In genomic region chrX:9151772-9152307, GRCh38 we compare ENCODE assay signal across 35 cellular contexts.
"Had no signal": no experiment of that assay in that cellular context is flagged by ENCODE, and none has a peak within 500 bp of the region (broad histone marks: within the 10 kb centered on the region; RNA-seq: fewer than 3 reads in every experiment).

No MANE protein-coding gene starts in this region.

- H3K27ac Mint-ChIP-seq: activated naive CD4-positive, alpha-beta T cell treated with anti-CD3 and anti-CD28 coated beads for 36 hours; activated naive CD8-positive, alpha-beta T cell treated with anti-CD3 and anti-CD28 coated beads, Interleukin-2, amount 10 ng/mL, durations not matched to agents 7 days and 5 days; activated T-helper 1 cell treated with anti-CD3 and anti-CD28 coated beads, Interleukin-12 subunit alpha, Interleukin-12 subunit beta, Interleukin-2, Interleukin-4 antibody, amounts not matched to agents 30 ng/mL and 10 ng/mL and 1 ng/mL, durations not matched to agents 14 hours and 24 hours and 36 hours; nephron progenitor cell; progenitor cell of endocrine pancreas; stimulated activated effector memory CD8-positive, alpha-beta T cell treated with anti-CD3 and anti-CD28 coated beads, Interleukin-12 subunit alpha, Interleukin-12 subunit beta, amount 100 ng/mL, for 72 hours had no signal

- H3K4me3 Mint-ChIP-seq: activated CD4-positive, alpha-beta memory T cell treated with anti-CD3 and anti-CD28 coated beads for 36 hours; activated naive CD4-positive, alpha-beta T cell treated with anti-CD3 and anti-CD28 coated beads for 36 hours; activated naive CD8-positive, alpha-beta T cell treated with anti-CD3 and anti-CD28 coated beads, Interleukin-2, amount 10 ng/mL, durations not matched to agents 7 days and 5 days; activated T-helper 1 cell treated with anti-CD3 and anti-CD28 coated beads, Interleukin-12 subunit alpha, Interleukin-12 subunit beta, Interleukin-2, Interleukin-4 antibody, amounts not matched to agents 30 ng/mL and 10 ng/mL and 1 ng/mL, durations not matched to agents 14 hours and 24 hours and 36 hours; nephron progenitor cell; stimulated activated effector memory CD8-positive, alpha-beta T cell treated with anti-CD3 and anti-CD28 coated beads, Interleukin-12 subunit alpha, Interleukin-12 subunit beta, amount 100 ng/mL, for 72 hours had no signal

- H3K4me3 ChIP-seq: ovary, skin epidermis, suprapubic skin, tibial artery, upper lobe of right lung had no signal

- H3K9me3 ChIP-seq: neutrophil, ovary, suprapubic skin, tibial artery, upper lobe of right lung had no signal

- H3K36me3 ChIP-seq: neutrophil, ovary, suprapubic skin, tibial artery, upper lobe of right lung had no signal

- DNase-seq: activated CD4-positive, alpha-beta memory T cell treated with anti-CD3 and anti-CD28 coated beads for 36 hours; activated CD4-positive, alpha-beta T cell treated with anti-CD3 and anti-CD28 coated beads for 48 hours; activated CD8-positive, alpha-beta memory T cell treated with anti-CD3 and anti-CD28 coated beads, Interleukin-2, amount 50 U/mL, for 4 hours; activated effector memory CD4-positive, alpha-beta T cell treated with anti-CD3 and anti-CD28 coated beads, Interleukin-2, amount 50 U/mL, for 16 hours; activated naive CD4-positive, alpha-beta T cell treated with anti-CD3 and anti-CD28 coated beads for 36 hours; activated naive CD8-positive, alpha-beta T cell treated with anti-CD3 and anti-CD28 coated beads, Interleukin-2, amount 10 ng/mL, durations not matched to agents 7 days and 5 days; activated T-cell treated with anti-CD3 and anti-CD28 coated beads, Interleukin-2, amount 50 U/mL, for 1 hour; amniotic stem cell; caudate nucleus; cortex of kidney; foreskin fibroblast; head of caudate nucleus; hippocampal formation; left cardiac atrium; left ventricle myocardium superior; nephron progenitor cell; ovary; stimulated activated CD4-positive, alpha-beta T cell treated with anti-CD3 and anti-CD28 coated beads, Interleukin-12 subunit alpha, Interleukin-12 subunit beta, amount 100 ng/mL, for 4 hours; stimulated activated CD4-positive, alpha-beta T cell treated with anti-CD3 and anti-CD28 coated beads, Interleukin-4, amount 100 ng/mL, for 1 hour; T-helper 1 cell; tibial artery; upper lobe of right lung had no signal

- H3K27ac ChIP-seq: neutrophil, ovary, skin epidermis, suprapubic skin, tibial artery, upper lobe of right lung, VCaP had no signal

- FAIRE-seq: endothelial cell of umbilical vein, keratinocyte, TTC549 had no signal

- H3K27me3 Mint-ChIP-seq: activated CD4-positive, alpha-beta memory T cell treated with anti-CD3 and anti-CD28 coated beads for 36 hours; activated naive CD8-positive, alpha-beta T cell treated with anti-CD3 and anti-CD28 coated beads, Interleukin-2, amount 10 ng/mL, durations not matched to agents 7 days and 5 days; progenitor cell of endocrine pancreas had no signal

- H3K4me1 ChIP-seq: suprapubic skin, upper lobe of right lung had no signal

- ATAC-seq: activated CD4-positive, CD25-positive, alpha-beta regulatory T cell treated with anti-CD3 and anti-CD28 coated beads, Interleukin-2, amount 50 U/mL, for 24 hours; esophagus mucosa; left cardiac atrium; left ventricle myocardium superior; sciatic nerve; stimulated activated effector memory CD8-positive, alpha-beta T cell treated with anti-CD3 and anti-CD28 coated beads, Interleukin-12 subunit alpha, Interleukin-12 subunit beta, amount 100 ng/mL, for 72 hours; upper lobe of right lung had no signal

- H3K36me3 Mint-ChIP-seq: stimulated activated effector memory CD8-positive, alpha-beta T cell treated with anti-CD3 and anti-CD28 coated beads, Interleukin-12 subunit alpha, Interleukin-12 subunit beta, amount 100 ng/mL, for 72 hours had no signal

- H3K27me3 ChIP-seq: neutrophil, ovary, suprapubic skin, tibial artery, upper lobe of right lung had no signal
